In the genomic region with DNA sequence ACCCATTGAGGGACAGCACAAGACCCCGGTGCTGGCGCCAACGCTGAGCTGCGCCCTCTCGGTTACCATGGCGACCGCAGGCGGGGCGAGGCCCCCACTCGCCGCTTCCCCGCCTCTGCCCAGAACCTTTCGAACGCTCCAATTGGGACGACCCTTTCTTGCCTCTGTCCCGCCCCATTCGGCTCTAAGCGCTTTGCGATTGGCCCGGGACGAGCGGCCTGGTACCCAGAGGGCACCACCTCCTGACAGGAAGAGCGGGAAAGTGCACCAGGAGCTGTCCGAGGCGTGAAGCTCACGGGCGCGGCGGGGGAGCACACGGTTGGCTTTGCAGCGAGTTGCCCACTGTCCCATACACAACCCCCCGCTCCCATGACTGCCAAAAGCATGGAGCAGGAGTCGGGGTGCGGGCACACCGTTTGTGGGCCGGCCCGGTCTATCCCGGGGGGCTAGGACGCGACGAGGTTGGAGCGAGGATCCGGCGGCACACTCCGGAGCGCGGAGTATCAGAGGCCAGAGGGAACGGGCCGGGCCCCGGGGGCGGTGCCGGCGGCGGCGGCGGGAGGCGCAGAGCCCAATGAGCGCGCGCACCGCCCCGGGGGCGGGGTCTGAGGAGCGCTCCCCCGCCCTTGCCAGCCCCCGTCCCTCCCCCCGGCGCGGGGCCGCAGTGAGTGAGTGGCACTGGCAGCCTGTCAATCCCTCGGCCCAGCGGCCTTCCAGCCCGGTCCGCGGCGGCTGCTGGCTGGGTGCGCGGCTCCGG, we compare ENCODE assay signal across 8 cellular contexts. TPM values are rescaled to one million over a fixed set of nuclear protein-coding genes. Genes with fewer than 3 reads are reported as not detected.
DNase-seq lines count a peak whose midpoint lies in the region; ATAC-seq, FAIRE-seq and TF ChIP-seq lines count a peak whose summit lies in the region.

No MANE protein-coding gene starts in this region.

- no peak for TF ChIP-seq CTCF in upper lobe of right lung (IDR thresholded peaks at IDR 0.05)

- no peaks in the 10 kb centered on the region for H3K9me3 ChIP-seq in upper lobe of right lung

- intact Hi-C loops in left cardiac atrium (cut with DNase I) (no loop called here), posterior vena cava (cut with DNase I) (no loop called here), upper lobe of right lung (cut with DNase I) (no loop called here)

- no peaks in the 10 kb centered on the region for H3K36me3 ChIP-seq in upper lobe of right lung

- H3K27ac ChIP-seq in upper lobe of right lung, result peak overlapping the region; percentile 82

- DNase-seq in GM12892 (ENCODE audit: insufficient read length) (peak; percentile 83), NCI-H1436 treated with DMSO at 0.1 percent for 48 hours (lab: John Stamatoyannopoulos, UW) (peak; percentile 96), T follicular helper cell (ENCODE audit: low read depth) (peak; percentile 87), amniotic epithelial cell (ENCODE audit: low read depth) (peak; percentile 92), left cardiac atrium (peak; percentile 96), posterior vena cava (ENCODE audit: low spot score) (peak; percentile 98), upper lobe of right lung (peak; percentile 98)

- no peaks in the 10 kb centered on the region for H3K27me3 ChIP-seq in upper lobe of right lung

- peak; percentile 66 for ATAC-seq in HG02840 (IDR thresholded peaks at IDR 0.05; ENCODE audit: low FRiP score, unreplicated experiment)
- peak; percentile 94 to 96 for ATAC-seq in left cardiac atrium
- ATAC-seq in upper lobe of right lung, result peak; percentile 95

- peak; percentile 68 for TF ChIP-seq POLR2A in GM12892 (IDR thresholded peaks at IDR 0.05; ENCODE audit: low read depth, low read length)

- peak; percentile 92 for FAIRE-seq in GM12892 (lab: Jason Lieb, UNC)

- H3K4me1 ChIP-seq in upper lobe of right lung, result peaks cover 28% of the 10 kb centered on the region

- peak overlapping the region; percentile 72 for H3K4me3 ChIP-seq in upper lobe of right lung

RNA-seq across cellular contexts. Expression of a gene that starts 1.0 kb away (rescaled TPM):
- polyA plus RNA-seq in GM12892 (2012; ENCODE audit: missing spikeins), result 25.3 TPM
- total RNA-seq in left cardiac atrium (10 to 100 TPM; 54.8 to 65.3 TPM), posterior vena cava (10 to 100 TPM; 36.0 to 54.0 TPM), upper lobe of right lung (48.6 TPM)

RNA-seq across cellular contexts. Expression of a gene that starts 39.2 kb away (rescaled TPM):
- 74.3 TPM for polyA plus RNA-seq in GM12892 (2012; ENCODE audit: missing spikeins)
- 10 to 100 TPM; 98.0 to 98.4 TPM for total RNA-seq in left cardiac atrium
- 10 to 100 TPM; 56.1 to 62.2 TPM for total RNA-seq in posterior vena cava
- 76.8 TPM for total RNA-seq in upper lobe of right lung

Comparison
In these comparisons a context has a peak if more than half of its experiments do, and no peak if none do; other contexts are left out.
1. Peak in every context shown above with its lines: DNase-seq, ATAC-seq, H3K4me3 ChIP-seq and H3K27ac ChIP-seq.